Comparison of ENCODE assay signal across 17 cellular contexts in genomic region chr20:13274311-13274965, GRCh38. TPM values are rescaled to one million over a fixed set of nuclear protein-coding genes. Genes with fewer than 3 reads are reported as not detected.
DNase-seq lines count a peak whose midpoint lies in the region; ATAC-seq and TF ChIP-seq lines count a peak whose summit lies in the region.
"Had no signal": no experiment of that assay in that cellular context is flagged by ENCODE, and none has a peak within 500 bp of the region (broad histone marks: within the 10 kb centered on the region; RNA-seq: fewer than 3 reads in every experiment).

No MANE protein-coding gene starts in this region.

- H3K4me1 ChIP-seq in SJCRH30 (peaks cover 7% of the 10 kb centered on the region), mesendoderm (ENCODE audit: control insufficient read depth, low read depth, low read length) (no peaks in the 10 kb centered on the region), spleen (no peaks in the 10 kb centered on the region), sigmoid colon (no peaks in the 10 kb centered on the region)

- no peak for TF ChIP-seq EP300 in sigmoid colon (IDR thresholded peaks at IDR 0.05)

- no peak overlapping the region for H3K23ac ChIP-seq in mesendoderm (ENCODE audit: low read length)

- H3K79me1 ChIP-seq in mesendoderm (ENCODE audit: low read length) = no peaks in the 10 kb centered on the region

- no peak overlapping the region for H3K27ac ChIP-seq in SJCRH30
- no peak overlapping the region for H3K27ac ChIP-seq in mesendoderm (ENCODE audit: low read depth, low read length)
- H3K27ac ChIP-seq in spleen = no peak overlapping the region
- H3K27ac ChIP-seq in sigmoid colon = no peak overlapping the region
- H3K27ac ChIP-seq: coronary artery, ovary, tibial nerve had no signal

- no peak overlapping the region for H3K9ac ChIP-seq in mesendoderm (ENCODE audit: low read length)

- no peaks in the 10 kb centered on the region for H3K9me3 ChIP-seq in SJCRH30 (replicated peaks)
- no peaks in the 10 kb centered on the region for H3K9me3 ChIP-seq in spleen
- H3K9me3 ChIP-seq in sigmoid colon = no peaks in the 10 kb centered on the region
- H3K9me3 ChIP-seq: MG63, ovary, tibial nerve had no signal

- H2BK120ac ChIP-seq in mesendoderm (ENCODE audit: low read depth, low read length) = no peak overlapping the region

- H3K18ac ChIP-seq in mesendoderm (ENCODE audit: low read length) = no peak overlapping the region

- H3K4me2 ChIP-seq in mesendoderm (ENCODE audit: low read length) = no peak overlapping the region

- H3K56ac ChIP-seq in mesendoderm (ENCODE audit: low read length) = peak overlapping the region; percentile 25

- H3K79me2 ChIP-seq in mesendoderm (ENCODE audit: control insufficient read depth, insufficient read depth, low read length) = no peaks in the 10 kb centered on the region

- H2BK15ac ChIP-seq in mesendoderm (replicated peaks; ENCODE audit: low read depth) = no peak overlapping the region

- TF ChIP-seq POLR2A in spleen (IDR thresholded peaks at IDR 0.05) (no peak), sigmoid colon (IDR thresholded peaks at IDR 0.05) (no peak)

- H3K4ac ChIP-seq in mesendoderm (ENCODE audit: low read depth, low read length) = no peak overlapping the region

- H4K8ac ChIP-seq in mesendoderm (ENCODE audit: low read depth, low read length) = no peak overlapping the region

- H2BK5ac ChIP-seq in mesendoderm (ENCODE audit: low read length) = no peak overlapping the region

- DNase-seq in DMS 273 (lab: John Stamatoyannopoulos, UW; ENCODE audit: unreplicated experiment) (peak; percentile 91), NCI-H1694 treated with DMSO at 0.1 percent for 48 hours (lab: John Stamatoyannopoulos, UW) (peak; percentile 62), SJCRH30 (peak; percentile 20 to 58), mesendoderm (peak; percentile 38), spleen (no peak), mesenteric fat pad (ENCODE audit: low spot score) (no peak), sigmoid colon (no peak)
- DNase-seq: activated CD4-positive, alpha-beta T cell treated with anti-CD3 and anti-CD28 coated beads, Interleukin-2, amount 50 U/mL, for 48 hours; DMS53; MG63; ovary; Right ventricle myocardium superior had no signal

- ATAC-seq in GM18520 (IDR thresholded peaks at IDR 0.05; ENCODE audit: unreplicated experiment) = no peak
- ATAC-seq: activated T-helper 17 cell treated with anti-CD3 and anti-CD28 coated beads, Interleukin-2, amount 50 U/mL, for 72 hours had no signal

- WGBS in mesendoderm (ENCODE audit: extremely low coverage, insufficient coverage, low lambda C conversion rate) = no CpG with 5 or more reads among the region's 17 CpGs
- 39 to 53% (median 43%) methylated on average over 17 of the region's 17 CpGs for WGBS in spleen, 5 donors
- 53 to 76% methylated on average over 17 of the region's 17 CpGs for WGBS in sigmoid colon, 2 donors

- H3K27me3 ChIP-seq in SJCRH30 = peaks cover 5% of the 10 kb centered on the region; the same call in 1 of the 2 replicates
- H3K27me3 ChIP-seq in mesendoderm (ENCODE audit: insufficient read depth, low read length, poor library complexity) = no peaks in the 10 kb centered on the region
- H3K27me3 ChIP-seq in spleen (replicated peaks in 1 of 7) = peaks cover 0 to 25% (median 0%) of the 10 kb centered on the region in 7 donors
- H3K27me3 ChIP-seq in sigmoid colon = no peaks in the 10 kb centered on the region
- H3K27me3 ChIP-seq: MG63, ovary, tibial nerve had no signal

- intact Hi-C loops in spleen (cut with DNase I; ENCODE audit: low total_unique reads) = no loop called here
- intact Hi-C loops in sigmoid colon (cut with DNase I) = no loop called here

- no peak overlapping the region for H2AK5ac ChIP-seq in mesendoderm (ENCODE audit: low read length)

- TF ChIP-seq CTCF in spleen (IDR thresholded peaks at IDR 0.05 in 8 of 11, conservative IDR thresholded peaks at IDR 0.05 in 3 of 11) (no peak), sigmoid colon (IDR thresholded peaks at IDR 0.05) (no peak)

- H3K4me3 ChIP-seq in SJCRH30 = no peak overlapping the region
- no peak overlapping the region for H3K4me3 ChIP-seq in mesendoderm (ENCODE audit: low read length)
- no peak overlapping the region for H3K4me3 ChIP-seq in spleen
- no peak overlapping the region for H3K4me3 ChIP-seq in sigmoid colon
- H3K4me3 ChIP-seq: coronary artery, MG63, ovary, tibial nerve had no signal

- H3K36me3 ChIP-seq in SJCRH30 (no peaks in the 10 kb centered on the region), mesendoderm (ENCODE audit: control insufficient read depth, insufficient read depth, low read length) (no peaks in the 10 kb centered on the region), spleen (no peaks in the 10 kb centered on the region), sigmoid colon (no peaks in the 10 kb centered on the region)
- H3K36me3 ChIP-seq: MG63, ovary, tibial nerve had no signal

- no peak overlapping the region for H4K5ac ChIP-seq in mesendoderm (ENCODE audit: low read length)

RNA-seq across cellular contexts. Expression of gene ISM1, which starts 53.4 kb away (rescaled TPM):
- total RNA-seq in SJCRH30 (2014; rRNA removed; shearing (Covaris generic)) = 0.05 TPM in 1 of 2 replicates, not detected in the other
- polyA plus RNA-seq in mesendoderm (2013, experiment 1 of 2) = 0.25 TPM
- 0.20 TPM for polyA plus RNA-seq in mesendoderm (2013, experiment 2 of 2)
- total RNA-seq in spleen (10 to 100 TPM in 5 of 7 donors, 1 to 10 TPM in 2; 1.1 to 19.5 (median 14.0) TPM), mesenteric fat pad (4.0 TPM), sigmoid colon (1 to 10 TPM; 1.4 to 3.3 (median 2.3) TPM)
- polyA plus RNA-seq in spleen (1 to 10 TPM in 2 of 3 donors, under 1 TPM in 1; 0.46 to 1.7 (median 1.6) TPM), sigmoid colon (under 1 TPM in 2 of 3 donors, not detected in 1; 0.60 to 0.66 TPM)
- total RNA-seq: HT-29 had no signal

Comparison
In these comparisons a context has a peak if more than half of its experiments do, and no peak if none do; other contexts are left out.
1. DNase-seq: peak in DMS 273 (single experiment), NCI-H1694 treated with DMSO at 0.1 percent for 48 hours (single experiment), SJCRH30 (2 of 2) and mesendoderm (single experiment); none in spleen (single experiment), mesenteric fat pad (single experiment) and sigmoid colon (single experiment).